In the genomic region with DNA sequence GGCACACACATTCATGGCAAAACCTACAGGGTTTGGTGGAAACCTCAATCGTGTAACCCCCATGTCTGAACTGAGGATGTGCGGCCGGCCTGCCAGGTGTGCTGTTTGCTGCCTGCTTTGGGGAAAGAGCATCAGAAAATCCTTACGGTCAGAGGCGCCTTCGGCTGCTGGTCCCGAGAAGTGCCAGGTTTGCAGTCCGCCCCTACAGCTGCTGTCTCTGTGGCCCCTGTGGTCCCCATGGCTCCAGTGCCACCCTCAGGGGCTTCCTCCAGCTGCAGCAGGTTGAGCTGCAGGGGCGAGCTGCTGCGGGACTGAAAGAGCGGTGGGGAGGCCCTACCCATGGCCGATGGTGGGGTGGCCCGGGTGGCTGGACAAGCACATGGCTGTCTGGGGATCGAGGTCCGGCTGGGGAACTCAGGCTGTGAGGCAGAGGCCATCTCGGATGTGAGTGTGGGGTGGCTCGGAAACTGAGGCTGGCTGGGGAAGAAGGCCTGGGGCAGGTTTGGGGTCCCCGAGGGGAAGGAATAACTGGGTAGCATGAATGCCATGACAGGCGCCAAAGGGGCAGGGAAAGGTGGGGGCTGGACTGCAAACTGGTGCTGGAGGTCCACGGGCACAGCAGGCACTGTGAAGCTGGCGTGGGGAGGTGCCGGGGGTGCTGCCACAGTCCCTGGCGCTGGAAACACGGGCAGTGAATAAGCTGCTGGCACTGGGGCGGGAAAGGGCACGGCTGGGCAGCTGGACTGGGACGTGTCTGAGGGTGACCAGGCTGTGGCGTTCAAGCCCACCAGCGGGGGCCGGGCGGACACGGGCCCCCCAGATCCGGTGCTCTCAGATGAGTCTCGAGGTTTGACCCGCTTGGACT, we compare ENCODE assay signal across 17 cellular contexts. TPM values are rescaled to one million over a fixed set of nuclear protein-coding genes. Genes with fewer than 3 reads are reported as not detected.
DNase-seq lines count a peak whose midpoint lies in the region; ATAC-seq and TF ChIP-seq lines count a peak whose summit lies in the region.
"Had no signal": no experiment of that assay in that cellular context is flagged by ENCODE, and none has a peak within 500 bp of the region (broad histone marks: within the 10 kb centered on the region; RNA-seq: fewer than 3 reads in every experiment).

No MANE protein-coding gene starts in this region.

- intact Hi-C loops in natural killer cell (cut with micrococcal nuclease) (no loop called here), mucosa of descending colon (cut with DNase I, micrococcal nuclease) (loop anchor here (10.0 kb wide), 2 partner anchors 82 to 398 kb away; partner anchors contain the start of gene RAMP1 (in 1 of the 2)), aorta (cut with DNase I) (no loop called here)

- WGBS in aorta, 2 donors: 93 to 94% methylated on average over 35 of the region's 35 CpGs

- H3K27ac ChIP-seq in aorta (ENCODE audit: low read depth in 1 of 2, low read length in 2 of 2): no peak overlapping the region
- H3K27ac ChIP-seq: BLaER1 treated with 17β-estradiol and CSF1 and Interleukin-3, amounts not matched to agents 10 nM and 100 nM had no signal

- no peak for DNase-seq in activated CD4-positive, alpha-beta T cell treated with anti-CD3 and anti-CD28 coated beads, Interleukin-2, amount 10 ng/mL, durations not matched to agents 7 days and 5 days
- DNase-seq in activated CD4-positive, alpha-beta T cell treated with anti-CD3 and anti-CD28 coated beads for 48 hours: no peak
- DNase-seq in natural killer cell treated with Interleukin-12 subunit alpha and Interleukin-12 subunit beta and Interleukin-15 and Interleukin-18, amount 100 ng/mL, for 72 hours (ENCODE audit: low spot score): peak; percentile 29
- DNase-seq in natural killer cell: no peak
- DNase-seq in mucosa of descending colon: peak in 2 of 3 donors; percentile 27 to 50
- peak; percentile 44 to 77 for DNase-seq in aorta
- no peak for DNase-seq in SKM-1 treated with dmso at 0.1 percent for 144 hours (lab: John Stamatoyannopoulos, UW; ENCODE audit: unreplicated experiment)
- DNase-seq: 8988T; Calu3; CD4-positive, alpha-beta T cell; DMS 273 treated with DMSO at 0.1 percent for 48 hours; DMS79; GOT3; H9 had no signal

- H3K4me3 ChIP-seq in mucosa of descending colon (no peak overlapping the region), aorta (ENCODE audit: low read length in 2 of 2) (no peak overlapping the region)
- H3K4me3 ChIP-seq: BLaER1 treated with 17β-estradiol and CSF1 and Interleukin-3, amounts not matched to agents 10 nM and 100 nM; GM12878 had no signal

- H3K9me3 ChIP-seq in mucosa of descending colon (no peaks in the 10 kb centered on the region), aorta (ENCODE audit: control insufficient read depth, low read length) (no peaks in the 10 kb centered on the region)
- H3K9me3 ChIP-seq: BLaER1 treated with 17β-estradiol and CSF1 and Interleukin-3, amounts not matched to agents 10 nM and 100 nM had no signal

- POLR2A ChIA-PET in activated CD4-positive, alpha-beta T cell treated with anti-CD3 and anti-CD28 coated beads, Interleukin-2, amount 10 ng/mL, durations not matched to agents 7 days and 5 days (lab: Charles Lee): no interaction called here

- no peak overlapping the region for H3K4me3 Mint-ChIP-seq in activated CD4-positive, alpha-beta T cell treated with anti-CD3 and anti-CD28 coated beads, Interleukin-2, amount 10 ng/mL, durations not matched to agents 7 days and 5 days
- no peak overlapping the region for H3K4me3 Mint-ChIP-seq in natural killer cell treated with Interleukin-12 subunit alpha and Interleukin-12 subunit beta and Interleukin-15 and Interleukin-18, amount 100 ng/mL, for 72 hours
- no peak overlapping the region for H3K4me3 Mint-ChIP-seq in natural killer cell
- H3K4me3 Mint-ChIP-seq: CD4-positive, alpha-beta T cell; H9 had no signal

- H3K36me3 ChIP-seq in mucosa of descending colon (ENCODE audit: low read depth): peaks cover 14% of the 10 kb centered on the region
- H3K36me3 ChIP-seq in aorta (ENCODE audit: control insufficient read depth in 1 of 2, insufficient read depth in 2 of 2, low read length in 1 of 2): peaks cover 3 to 5% of the 10 kb centered on the region in 2 donors

- no peaks in the 10 kb centered on the region for H3K9me3 Mint-ChIP-seq in activated CD4-positive, alpha-beta T cell treated with anti-CD3 and anti-CD28 coated beads, Interleukin-2, amount 10 ng/mL, durations not matched to agents 7 days and 5 days
- H3K9me3 Mint-ChIP-seq in natural killer cell treated with Interleukin-12 subunit alpha and Interleukin-12 subunit beta and Interleukin-15 and Interleukin-18, amount 100 ng/mL, for 72 hours: no peaks in the 10 kb centered on the region
- H3K9me3 Mint-ChIP-seq in natural killer cell: no peaks in the 10 kb centered on the region
- H3K9me3 Mint-ChIP-seq: CD4-positive, alpha-beta T cell; H9 had no signal

- H3K4me1 ChIP-seq in mucosa of descending colon (ENCODE audit: low read depth): no peaks in the 10 kb centered on the region
- H3K4me1 ChIP-seq in aorta (ENCODE audit: control insufficient read depth in 1 of 2, insufficient read depth in 2 of 2, low read length in 2 of 2): no peaks in the 10 kb centered on the region

- peak overlapping the region; percentile 25 for H3K27ac Mint-ChIP-seq in activated CD4-positive, alpha-beta T cell treated with anti-CD3 and anti-CD28 coated beads, Interleukin-2, amount 10 ng/mL, durations not matched to agents 7 days and 5 days
- H3K27ac Mint-ChIP-seq in natural killer cell treated with Interleukin-12 subunit alpha and Interleukin-12 subunit beta and Interleukin-15 and Interleukin-18, amount 100 ng/mL, for 72 hours: no peak overlapping the region
- no peak overlapping the region for H3K27ac Mint-ChIP-seq in natural killer cell
- H3K27ac Mint-ChIP-seq: CD4-positive, alpha-beta T cell; H9 had no signal

- ATAC-seq in natural killer cell treated with Interleukin-12 subunit alpha and Interleukin-12 subunit beta and Interleukin-15 and Interleukin-18, amount 100 ng/mL, for 72 hours: no peak
- no peak for ATAC-seq in natural killer cell
- ATAC-seq in mucosa of descending colon: no peak
- ATAC-seq in aorta (ENCODE audit: low FRiP score): no peak
- ATAC-seq in GM21360 (IDR thresholded peaks at IDR 0.05; ENCODE audit: unreplicated experiment): no peak
- ATAC-seq: GM12878 had no signal

- H3K36me3 Mint-ChIP-seq in activated CD4-positive, alpha-beta T cell treated with anti-CD3 and anti-CD28 coated beads, Interleukin-2, amount 10 ng/mL, durations not matched to agents 7 days and 5 days (ENCODE audit: low read depth): peaks cover 4% of the 10 kb centered on the region
- no peaks in the 10 kb centered on the region for H3K36me3 Mint-ChIP-seq in natural killer cell treated with Interleukin-12 subunit alpha and Interleukin-12 subunit beta and Interleukin-15 and Interleukin-18, amount 100 ng/mL, for 72 hours
- no peaks in the 10 kb centered on the region for H3K36me3 Mint-ChIP-seq in natural killer cell

- no peaks in the 10 kb centered on the region for H3K27me3 ChIP-seq in aorta (ENCODE audit: control insufficient read depth in 1 of 2, insufficient read depth in 2 of 2, low read length in 1 of 2)
- H3K27me3 ChIP-seq: BLaER1 treated with 17β-estradiol and CSF1 and Interleukin-3, amounts not matched to agents 10 nM and 100 nM had no signal

- H3K27me3 Mint-ChIP-seq in activated CD4-positive, alpha-beta T cell treated with anti-CD3 and anti-CD28 coated beads, Interleukin-2, amount 10 ng/mL, durations not matched to agents 7 days and 5 days: no peaks in the 10 kb centered on the region
- no peaks in the 10 kb centered on the region for H3K27me3 Mint-ChIP-seq in natural killer cell treated with Interleukin-12 subunit alpha and Interleukin-12 subunit beta and Interleukin-15 and Interleukin-18, amount 100 ng/mL, for 72 hours
- no peaks in the 10 kb centered on the region for H3K27me3 Mint-ChIP-seq in natural killer cell (ENCODE audit: low read depth in 2 of 2)
- H3K27me3 Mint-ChIP-seq: CD4-positive, alpha-beta T cell had no signal

- CTCF ChIA-PET in activated CD4-positive, alpha-beta T cell treated with anti-CD3 and anti-CD28 coated beads, Interleukin-2, amount 10 ng/mL, durations not matched to agents 7 days and 5 days (lab: Charles Lee): interaction anchor here (0.6 to 1.8 kb wide), 2 partner anchors 10 to 334 kb away, joined by 3 to 5 read pairs; no protein-coding TSS in a partner anchor

- TF ChIP-seq CTCF in natural killer cell (IDR thresholded peaks at IDR 0.05) (no peak), mucosa of descending colon (IDR thresholded peaks at IDR 0.05) (no peak)

- no peaks in the 10 kb centered on the region for H3K4me1 Mint-ChIP-seq in activated CD4-positive, alpha-beta T cell treated with anti-CD3 and anti-CD28 coated beads, Interleukin-2, amount 10 ng/mL, durations not matched to agents 7 days and 5 days
- H3K4me1 Mint-ChIP-seq in natural killer cell treated with Interleukin-12 subunit alpha and Interleukin-12 subunit beta and Interleukin-15 and Interleukin-18, amount 100 ng/mL, for 72 hours (ENCODE audit: low read depth in 2 of 2): no peaks in the 10 kb centered on the region
- no peaks in the 10 kb centered on the region for H3K4me1 Mint-ChIP-seq in natural killer cell

RNA-seq across cellular contexts. Expression of gene HES6, which starts 13.2 kb away (rescaled TPM):
- total RNA-seq in activated CD4-positive, alpha-beta T cell treated with anti-CD3 and anti-CD28 coated beads, Interleukin-2, amount 10 ng/mL, durations not matched to agents 7 days and 5 days: 1 to 10 TPM; 1.8 to 3.2 TPM
- 10 to 100 TPM in 1 of 2 donors, 1 to 10 TPM in 1; 5.7 to 11.3 TPM for total RNA-seq in natural killer cell treated with Interleukin-12 subunit alpha and Interleukin-12 subunit beta and Interleukin-15 and Interleukin-18, amount 100 ng/mL, for 72 hours
- total RNA-seq in natural killer cell: 10 to 100 TPM; 11.3 to 15.4 (median 13.5) TPM
- 10 to 100 TPM; 21.9 to 63.5 (median 25.7) TPM for total RNA-seq in mucosa of descending colon
- 1 to 10 TPM; 3.3 to 5.2 TPM for total RNA-seq in aorta
- 1 to 10 TPM; 3.3 to 9.4 TPM for polyA plus RNA-seq in aorta

RNA-seq across cellular contexts. Expression of gene PER2, which starts 35.4 kb away (rescaled TPM):
- total RNA-seq in activated CD4-positive, alpha-beta T cell treated with anti-CD3 and anti-CD28 coated beads, Interleukin-2, amount 10 ng/mL, durations not matched to agents 7 days and 5 days: 10 to 100 TPM; 11.8 to 13.1 TPM
- total RNA-seq in natural killer cell treated with Interleukin-12 subunit alpha and Interleukin-12 subunit beta and Interleukin-15 and Interleukin-18, amount 100 ng/mL, for 72 hours: 10 to 100 TPM; 13.8 to 18.4 TPM
- total RNA-seq in natural killer cell (10 to 100 TPM; 26.3 to 32.9 (median 32.6) TPM), mucosa of descending colon (10 to 100 TPM; 22.6 to 26.8 (median 22.6) TPM), aorta (10 to 100 TPM; 22.0 to 25.1 TPM)
- 1 to 10 TPM; 2.0 to 6.1 TPM for polyA plus RNA-seq in aorta

RNA-seq across cellular contexts. Expression of gene ILKAP, which starts 49.5 kb away (rescaled TPM):
- 10 to 100 TPM; 59.1 to 63.2 TPM for total RNA-seq in activated CD4-positive, alpha-beta T cell treated with anti-CD3 and anti-CD28 coated beads, Interleukin-2, amount 10 ng/mL, durations not matched to agents 7 days and 5 days
- 10 to 100 TPM; 75.8 to 99.7 TPM for total RNA-seq in natural killer cell treated with Interleukin-12 subunit alpha and Interleukin-12 subunit beta and Interleukin-15 and Interleukin-18, amount 100 ng/mL, for 72 hours
- total RNA-seq in natural killer cell (100 to 1,000 TPM; 146 to 200 (median 183) TPM), mucosa of descending colon (10 to 100 TPM; 33.2 to 55.7 (median 39.9) TPM), aorta (10 to 100 TPM; 48.4 to 50.7 TPM)
- polyA plus RNA-seq in aorta: 100 to 1,000 TPM in 1 of 2 donors, 10 to 100 TPM in 1; 19.4 to 149 TPM

Comparison
In these comparisons a context has a peak if more than half of its experiments do, and no peak if none do; other contexts are left out.
1. DNase-seq: peak in natural killer cell treated with Interleukin-12 subunit alpha and Interleukin-12 subunit beta and Interleukin-15 and Interleukin-18, amount 100 ng/mL, for 72 hours (single experiment), mucosa of descending colon (2 of 3) and aorta (2 of 2); none in activated CD4-positive, alpha-beta T cell treated with anti-CD3 and anti-CD28 coated beads, Interleukin-2, amount 10 ng/mL, durations not matched to agents 7 days and 5 days (single experiment), activated CD4-positive, alpha-beta T cell treated with anti-CD3 and anti-CD28 coated beads for 48 hours (single experiment), natural killer cell (single experiment) and SKM-1 treated with dmso at 0.1 percent for 144 hours (single experiment).
2. intact Hi-C loops: an anchor here in mucosa of descending colon (10.0 kb wide); none called in natural killer cell and aorta.